ENCODE assay signal across 8 cellular contexts in genomic region chr14:21103710-21104447, GRCh38. TPM values are rescaled to one million over a fixed set of nuclear protein-coding genes. Genes with fewer than 3 reads are reported as not detected.
DNase-seq lines count a peak whose midpoint lies in the region; ATAC-seq, FAIRE-seq and TF ChIP-seq lines count a peak whose summit lies in the region.

No MANE protein-coding gene starts in this region.

- H3K4me1 ChIP-seq in endocrine pancreas (ENCODE audit: control insufficient read depth, insufficient read depth, low read length) = no peaks in the 10 kb centered on the region

- peak; percentile 68 for TF ChIP-seq CTCF in Calu3 (IDR thresholded peaks at IDR 0.05; ENCODE audit: unreplicated experiment)

- no peaks in the 10 kb centered on the region for H3K36me3 ChIP-seq in endocrine pancreas (ENCODE audit: control insufficient read depth, insufficient read depth, low read length)

- intact Hi-C loops in Calu3 (cut with micrococcal nuclease; ENCODE audit: unreplicated experiment) = loop anchor here (1.0 kb wide), 2 partner anchors 64 to 90 kb away; no protein-coding TSS in a partner anchor

- peak overlapping the region; percentile 99 for H3K9ac ChIP-seq in endocrine pancreas (ENCODE audit: control insufficient read depth, insufficient read depth, low read length)

- TSS peak; percentile 98 for BruUV-seq in Calu3 (replicated peaks; lab: Mats Ljungman, UMichigan)

- H3K9me3 ChIP-seq in endocrine pancreas (ENCODE audit: control insufficient read depth, low read length) = no peaks in the 10 kb centered on the region

- no peak for FAIRE-seq in HTR-8/SVneo (lab: Jason Lieb, UNC)

- CTCF ChIA-PET in Calu3 (lab: Charles Lee) = interaction anchor here (1.0 to 3.3 kb wide), 11 partner anchors 12 to 89 kb away, joined by 3 to 51 read pairs (median 6); partner anchors contain the start of gene ARHGEF40

- DNase-seq in Calu3 = peak; percentile 93
- DNase-seq in HTR-8/SVneo (ENCODE audit: insufficient read length, low spot score) = peak; percentile 89
- DNase-seq in NOMO-1 treated with DMSO at 0.1 percent for 48 hours (lab: John Stamatoyannopoulos, UW; ENCODE audit: unreplicated experiment) = peak; percentile 98
- DNase-seq in activated CD8-positive, alpha-beta memory T cell treated with anti-CD3 and anti-CD28 coated beads, Interleukin-2, amount 50 U/mL, for 1 hour (ENCODE audit: extremely low read depth) = peak; percentile 90
- DNase-seq in mesenteric fat pad (ENCODE audit: low spot score) = peak; percentile 97
- peak; percentile 91 for DNase-seq in stimulated activated CD8-positive, alpha-beta memory T cell treated with anti-CD3 and anti-CD28 coated beads, Interleukin-15, amount 100 ng/mL, for 1 hour (ENCODE audit: low read depth)

- H3K36me3 Mint-ChIP-seq in Calu3 (ENCODE audit: insufficient read depth, unreplicated experiment) = peaks cover 21% of the 10 kb centered on the region

- peak; percentile 84 for ATAC-seq in GM21381 (IDR thresholded peaks at IDR 0.05; ENCODE audit: unreplicated experiment)

- H3K4me3 ChIP-seq in endocrine pancreas (ENCODE audit: control insufficient read depth, insufficient read depth, low read length) = peak overlapping the region; percentile 77

- peak overlapping the region; percentile 77 for H3K4me3 Mint-ChIP-seq in Calu3 (ENCODE audit: low read depth, unreplicated experiment)

- H3K27ac Mint-ChIP-seq in Calu3 (ENCODE audit: unreplicated experiment) = peak overlapping the region; percentile 57

- H3K27me3 Mint-ChIP-seq in Calu3 (ENCODE audit: unreplicated experiment) = no peaks in the 10 kb centered on the region

- no peaks in the 10 kb centered on the region for H3K27me3 ChIP-seq in endocrine pancreas (ENCODE audit: control insufficient read depth, insufficient read depth, low read length)

- no peaks in the 10 kb centered on the region for H3K9me3 Mint-ChIP-seq in Calu3 (ENCODE audit: low read depth, unreplicated experiment)

- H3K4me1 Mint-ChIP-seq in Calu3 (ENCODE audit: low read depth, unreplicated experiment) = peaks cover 56% of the 10 kb centered on the region

RNA-seq across cellular contexts. Expression of gene TMEM253, which starts 3.0 kb away (rescaled TPM):
- total RNA-seq in Calu3 (2022) = 0.24 TPM in 1 of 2 replicates, not detected in the other
- 2.2 TPM for total RNA-seq in mesenteric fat pad

RNA-seq across cellular contexts. Expression of gene ZNF219, which starts 5.4 kb away (rescaled TPM):
- 18.5 and 20.3 TPM in 2 replicates for total RNA-seq in Calu3 (2022)
- total RNA-seq in mesenteric fat pad = 80.6 TPM

RNA-seq across cellular contexts. Expression of gene ARHGEF40, which starts 33.8 kb away (rescaled TPM):
- total RNA-seq in Calu3 (2022) (15.0 and 16.8 TPM in 2 replicates), mesenteric fat pad (81.1 TPM)

RNA-seq across cellular contexts. Expression of gene RNASE8, which starts 46.3 kb away (rescaled TPM):
- total RNA-seq in Calu3 (2022) (not detected in 2 replicates), mesenteric fat pad (not detected)

RNA-seq across cellular contexts. Expression of gene OR5AU1, which starts 52.0 kb away (rescaled TPM):
- 0.05 and 0.14 TPM in 2 replicates for total RNA-seq in Calu3 (2022)
- total RNA-seq in mesenteric fat pad = not detected

Comparison
In these comparisons a context has a peak if more than half of its experiments do, and no peak if none do; other contexts are left out.
1. Peak in every context shown above with its lines: DNase-seq, ATAC-seq and H3K4me3 ChIP-seq.